ENCODE assay signal across 8 cellular contexts in genomic region chr18:9136315-9137141, GRCh38. TPM values are rescaled to one million over a fixed set of nuclear protein-coding genes. Genes with fewer than 3 reads are reported as not detected.
DNase-seq lines count a peak whose midpoint lies in the region; ATAC-seq and TF ChIP-seq lines count a peak whose summit lies in the region.

TSS of gene ANKRD12 (plus strand) at chr18:9136781. CDS start at chr18:9182433, 45,652 bp downstream.

- POLR2A ChIA-PET in GM10248 (lab: Yijun Ruan, JAX) = interaction anchor here (0.5 to 1.2 kb wide), 4 partner anchors 11 to 296 kb away, joined by 3 to 5 read pairs (median 4); no protein-coding TSS in a partner anchor

- H3K4me1 ChIP-seq in suprapubic skin = peaks cover 72% of the 10 kb centered on the region

- H3K27ac ChIP-seq in suprapubic skin = peak within 1 kb of the TSS; percentile 98

- peak within 1 kb of the TSS; percentile 99 for H3K27ac Mint-ChIP-seq in activated naive CD4-positive, alpha-beta T cell treated with anti-CD3 and anti-CD28 coated beads, Interleukin-2, amount 50 U/mL, for 24 hours

- peaks cover 71% of the 10 kb centered on the region for H3K4me1 Mint-ChIP-seq in activated naive CD4-positive, alpha-beta T cell treated with anti-CD3 and anti-CD28 coated beads, Interleukin-2, amount 50 U/mL, for 24 hours

- ATAC-seq in HG02623 (IDR thresholded peaks at IDR 0.05; ENCODE audit: unreplicated experiment) (peak; percentile 66), SK-N-SH treated with all-trans-retinoic acid at 6 μM for 48 hours (peak; percentile 89)

- H3K4me3 ChIP-seq in suprapubic skin = peak within 1 kb of the TSS; percentile 94

- WGBS in suprapubic skin = 0% methylated on average over 25 of the region's 94 CpGs

- H3K36me3 Mint-ChIP-seq in activated naive CD4-positive, alpha-beta T cell treated with anti-CD3 and anti-CD28 coated beads, Interleukin-2, amount 50 U/mL, for 24 hours = peaks cover 18% of the 10 kb centered on the region

- no peaks in the 10 kb centered on the region for H3K9me3 Mint-ChIP-seq in activated naive CD4-positive, alpha-beta T cell treated with anti-CD3 and anti-CD28 coated beads, Interleukin-2, amount 50 U/mL, for 24 hours

- TF ChIP-seq EP300 in suprapubic skin (IDR thresholded peaks at IDR 0.05) = no peak

- TF ChIP-seq POLR2A in suprapubic skin (IDR thresholded peaks at IDR 0.05) = peak; percentile 12 to 87

- H3K9me3 ChIP-seq in suprapubic skin = no peaks in the 10 kb centered on the region

- H3K27me3 Mint-ChIP-seq in activated naive CD4-positive, alpha-beta T cell treated with anti-CD3 and anti-CD28 coated beads, Interleukin-2, amount 50 U/mL, for 24 hours = no peaks in the 10 kb centered on the region

- TF ChIP-seq CTCF in GM10248 (IDR thresholded peaks at IDR 0.05; ENCODE audit: control extremely low read depth, extremely low read depth, low read depth, missing control alignments) (no peak), suprapubic skin (IDR thresholded peaks at IDR 0.05) (no peak)

- peaks cover 12% of the 10 kb centered on the region for H3K36me3 ChIP-seq in suprapubic skin

- peak within 1 kb of the TSS; percentile 96 for H3K4me3 Mint-ChIP-seq in activated naive CD4-positive, alpha-beta T cell treated with anti-CD3 and anti-CD28 coated beads, Interleukin-2, amount 50 U/mL, for 24 hours

- peak; percentile 98 for DNase-seq in GM10248 (ENCODE audit: extremely low spot score)
- DNase-seq in NCI-H1092 treated with DMSO at 0.1 percent for 48 hours (lab: John Stamatoyannopoulos, UW) = peak; percentile 90
- DNase-seq in glomerular endothelial cell (ENCODE audit: extremely low read depth, low read depth, low spot score) = no peak
- peak; percentile 98 for DNase-seq in occipital lobe (lab: John Stamatoyannopoulos, UW)
- peak; percentile 99 for DNase-seq in suprapubic skin (ENCODE audit: low spot score in 2 of 2)

- no peaks in the 10 kb centered on the region for H3K27me3 ChIP-seq in suprapubic skin

- CTCF ChIA-PET in GM10248 (lab: Yijun Ruan, JAX) = interaction anchor here (1.0 to 1.2 kb wide), 2 partner anchors 20 to 44 kb away, joined by 3 to 4 read pairs; no protein-coding TSS in a partner anchor

TF ChIP-seq in SK-N-SH treated with all-trans-retinoic acid at 6 μM for 48 hours, 23 proteins besides CTCF, POLR2A, EP300 and RAD21:
- TF ChIP-seq ZNF565 (CRISPR knock-in tag; conservative IDR thresholded peaks at IDR 0.05; ENCODE audit: low read depth) (no peak), ISL1 (CRISPR knock-in tag; IDR thresholded peaks at IDR 0.05) (no peak), ZFP3 (CRISPR knock-in tag; IDR thresholded peaks at IDR 0.05) (no peak), ARNTL (CRISPR knock-in tag; IDR thresholded peaks at IDR 0.05; ENCODE audit: borderline replicate concordance, low read depth) (peak; percentile 96), PPARA (CRISPR knock-in tag; IDR thresholded peaks at IDR 0.05; ENCODE audit: borderline replicate concordance) (no peak), PATZ1 (CRISPR knock-in tag; IDR thresholded peaks at IDR 0.05; ENCODE audit: borderline replicate concordance) (0 out of 2 replicates have a peak, but pooled peaks have one; percentile 15), ESRRG (CRISPR knock-in tag; IDR thresholded peaks at IDR 0.05) (no peak), BACH2 (CRISPR knock-in tag; IDR thresholded peaks at IDR 0.05; ENCODE audit: borderline replicate concordance) (no peak), ZNF8 (CRISPR knock-in tag; IDR thresholded peaks at IDR 0.05) (no peak), SNAI2 (CRISPR knock-in tag; IDR thresholded peaks at IDR 0.05) (no peak), CSRNP3 (CRISPR knock-in tag; IDR thresholded peaks at IDR 0.05) (no peak), CSDC2 (CRISPR knock-in tag; IDR thresholded peaks at IDR 0.05) (no peak), RARB (CRISPR knock-in tag; IDR thresholded peaks at IDR 0.05) (no peak), TSHZ2 (CRISPR knock-in tag; IDR thresholded peaks at IDR 0.05) (peak; percentile 44; the same call in 1 of the 2 replicates)

RNA-seq across cellular contexts. Expression of gene ANKRD12, which starts in this region (rescaled TPM):
- total RNA-seq in glomerular endothelial cell (12.5 and 16.3 TPM in 2 replicates), occipital lobe (186 TPM), suprapubic skin (100 to 1,000 TPM in 1 of 4 donors, 10 to 100 TPM in 3; 41.0 to 107 (median 60.8) TPM)
